Comparison of ENCODE assay signal across 16 cellular contexts in the genomic region with DNA sequence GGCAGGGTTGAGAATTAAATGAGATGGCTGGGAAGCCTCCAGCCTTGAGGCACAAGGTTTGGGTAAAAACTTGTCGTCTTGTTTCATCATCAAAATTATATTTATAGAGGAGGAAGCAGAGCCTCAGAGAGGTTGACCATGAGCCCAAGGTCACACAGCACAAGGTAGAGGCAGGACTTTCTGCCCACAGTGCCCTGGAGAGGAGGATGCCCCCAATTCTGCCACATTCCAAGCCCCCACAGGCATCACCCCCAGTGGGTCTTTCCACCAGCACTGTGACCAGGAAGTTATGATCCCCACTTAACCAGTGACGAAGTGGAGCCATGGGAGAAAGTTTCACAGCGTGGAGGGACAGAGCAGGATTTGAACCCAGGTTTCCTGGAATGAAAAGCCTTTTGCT.
A peak's percentile ranks its signal among the peaks of the same experiment; 100 is the strongest.
DNase-seq lines count a peak whose midpoint lies in the region; ATAC-seq, FAIRE-seq and TF ChIP-seq lines count a peak whose summit lies in the region.
"Had no signal": no experiment of that assay in that cellular context is flagged by ENCODE, and none has a peak within 500 bp of the region (broad histone marks: within the 10 kb centered on the region; RNA-seq: fewer than 3 reads in every experiment).

No MANE protein-coding gene starts in this region.

- H3K4me3 ChIP-seq in right atrium auricular region (no peak overlapping the region), left ventricle myocardium inferior (no peak overlapping the region), HEK293 (ENCODE audit: low read depth, low read length) (no peak overlapping the region), stomach (no peak overlapping the region)

- intact Hi-C loops in left ventricle myocardium inferior (cut with micrococcal nuclease) (no loop called here), stomach (cut with DNase I; ENCODE audit: low total_unique reads) (no loop called here)

- POLR2A ChIA-PET in HEK293 (lab: Yijun Ruan, JAX) = no interaction called here

- TF ChIP-seq POLR2A in stomach (IDR thresholded peaks at IDR 0.05) (no peak), GM12891 (IDR thresholded peaks at IDR 0.05; ENCODE audit: low read depth, low read length) (no peak)

- TF ChIP-seq EP300 in stomach (IDR thresholded peaks at IDR 0.05) = no peak

- TF ChIP-seq CTCF in right atrium auricular region (IDR thresholded peaks at IDR 0.05) = no peak
- TF ChIP-seq CTCF in left ventricle myocardium inferior (IDR thresholded peaks at IDR 0.05; ENCODE audit: borderline replicate concordance) = no peak
- TF ChIP-seq CTCF in HEK293 (tag by site-specific recombination; IDR thresholded peaks at IDR 0.05) = no peak
- no peak for TF ChIP-seq CTCF in stomach (IDR thresholded peaks at IDR 0.05)

- DNase-seq in right atrium auricular region (ENCODE audit: low spot score) = peak; percentile 30
- DNase-seq in left ventricle myocardium inferior = no peak
- DNase-seq in islet precursor cell = peak; percentile 12
- DNase-seq in stomach = peak; percentile 4
- no peak for DNase-seq in GM12891 (ENCODE audit: insufficient read length, low spot score)
- DNase-seq: ACHN; CD4-positive, alpha-beta memory T cell; DMS79 treated with DMSO at 0.1 percent for 48 hours; EL; GOT3; IMR-90 had no signal

- CTCF ChIA-PET in HEK293 (lab: Yijun Ruan, JAX) = no interaction called here

- WGBS in stomach, 5 donors = 77 to 81% (median 78%) methylated on average over 3 of the region's 3 CpGs

- ATAC-seq in HG03108 (IDR thresholded peaks at IDR 0.05; ENCODE audit: unreplicated experiment) = no peak

- H3K27me3 ChIP-seq in right atrium auricular region = no peaks in the 10 kb centered on the region
- peaks cover 97% of the 10 kb centered on the region for H3K27me3 ChIP-seq in left ventricle myocardium inferior (ENCODE audit: low read depth)
- peaks cover 0 to 69% (median 9%) of the 10 kb centered on the region in 3 donors for H3K27me3 ChIP-seq in stomach

- H3K9me3 ChIP-seq in right atrium auricular region (no peaks in the 10 kb centered on the region), left ventricle myocardium inferior (replicated peaks) (no peaks in the 10 kb centered on the region), HEK293 (ENCODE audit: control insufficient read depth, insufficient read depth, low read depth, low read length) (no peaks in the 10 kb centered on the region), stomach (no peaks in the 10 kb centered on the region)

- no peaks in the 10 kb centered on the region for H3K4me1 ChIP-seq in right atrium auricular region
- no peaks in the 10 kb centered on the region for H3K4me1 ChIP-seq in left ventricle myocardium inferior
- no peaks in the 10 kb centered on the region for H3K4me1 ChIP-seq in HEK293 (ENCODE audit: control insufficient read depth, insufficient read depth, low read length)
- H3K4me1 ChIP-seq in stomach = no peaks in the 10 kb centered on the region

- no peak for FAIRE-seq in GM12891 (lab: Jason Lieb, UNC)
- FAIRE-seq: G401.6, GM12892 had no signal

- H3K27ac ChIP-seq in right atrium auricular region (no peak overlapping the region), left ventricle myocardium inferior (replicated peaks) (no peak overlapping the region), HEK293 (ENCODE audit: extremely low read depth, low read depth, low read length) (no peak overlapping the region), stomach (no peak overlapping the region)
- H3K27ac ChIP-seq: C4-2B had no signal

- H3K36me3 ChIP-seq in right atrium auricular region (no peaks in the 10 kb centered on the region), left ventricle myocardium inferior (no peaks in the 10 kb centered on the region), HEK293 (ENCODE audit: control insufficient read depth in 2 of 2, insufficient read depth in 1 of 2, low read length in 2 of 2) (no peaks in the 10 kb centered on the region), stomach (no peaks in the 10 kb centered on the region)

TF ChIP-seq in HEK293, 187 proteins besides CTCF, POLR2A, EP300 and RAD21:
- peak; percentile 69; the same call in 1 of the 2 replicates for TF ChIP-seq ZNF768 (tag by site-specific recombination; IDR thresholded peaks at IDR 0.05)
- TF ChIP-seq TSHZ1 (tag by site-specific recombination; IDR thresholded peaks at IDR 0.05; ENCODE audit: borderline replicate concordance) = no peak

TF ChIP-seq in GM12891, 5 proteins besides CTCF, POLR2A, EP300 and RAD21:
- no peak for TF ChIP-seq POLR2AphosphoS5 (IDR thresholded peaks at IDR 0.05; ENCODE audit: low read depth, low read length)
- no peak for TF ChIP-seq SPI1 (IDR thresholded peaks at IDR 0.05; ENCODE audit: low read depth, low read length)
- no peak for TF ChIP-seq TAF1 (IDR thresholded peaks at IDR 0.05; ENCODE audit: low read depth, low read length)
- TF ChIP-seq POU2F2 (IDR thresholded peaks at IDR 0.05; ENCODE audit: low read depth, low read length) = no peak
- TF ChIP-seq PAX5 (IDR thresholded peaks at IDR 0.05; ENCODE audit: insufficient read depth, low read length, severe bottlenecking) = no peak

Comparison
In these comparisons a context has a peak if more than half of its experiments do, and no peak if none do; other contexts are left out.
1. DNase-seq: peak in right atrium auricular region (single experiment), islet precursor cell (single experiment) and stomach (single experiment); none in left ventricle myocardium inferior (single experiment) and GM12891 (single experiment).